In the genomic region with DNA sequence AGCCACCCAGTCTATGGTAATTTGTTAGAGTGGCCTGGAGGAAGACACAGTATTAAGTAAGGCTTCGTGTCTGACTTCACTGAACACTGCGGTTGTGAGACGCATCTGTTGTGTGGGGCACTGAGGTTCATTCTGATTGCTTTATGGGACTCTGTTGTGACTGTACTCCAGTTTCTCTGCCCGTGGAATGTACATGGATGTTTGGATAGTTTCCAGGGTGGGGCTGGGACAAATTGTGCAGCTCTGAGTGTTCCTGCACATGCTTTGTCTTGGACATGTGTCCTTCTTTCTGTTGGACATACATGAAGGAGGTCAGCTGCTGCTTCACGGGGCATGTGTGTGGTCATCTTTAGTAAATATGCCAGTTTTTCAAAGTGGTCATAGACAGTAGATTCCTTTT, we compare ENCODE assay signal across 14 cellular contexts. TPM values are rescaled to one million over a fixed set of nuclear protein-coding genes. Genes with fewer than 3 reads are reported as not detected.
DNase-seq lines count a peak whose midpoint lies in the region; ATAC-seq and TF ChIP-seq lines count a peak whose summit lies in the region.
"Had no signal": no experiment of that assay in that cellular context is flagged by ENCODE, and none has a peak within 500 bp of the region (broad histone marks: within the 10 kb centered on the region; RNA-seq: fewer than 3 reads in every experiment).

No MANE protein-coding gene starts in this region.

- no peak overlapping the region for H3K4me3 Mint-ChIP-seq in activated T-cell treated with anti-CD3 and anti-CD28 coated beads, Interleukin-2, amount 50 U/mL, for 24 hours
- H3K4me3 Mint-ChIP-seq: activated CD4-positive, alpha-beta T cell treated with anti-CD3 and anti-CD28 coated beads, Interleukin-2, amount 10 ng/mL, durations not matched to agents 24 days and 14 days; central memory CD8-positive, alpha-beta T cell had no signal

- H3K4me1 Mint-ChIP-seq in activated T-cell treated with anti-CD3 and anti-CD28 coated beads, Interleukin-2, amount 50 U/mL, for 24 hours (ENCODE audit: low read depth): peaks cover 77% of the 10 kb centered on the region

- no peaks in the 10 kb centered on the region for H3F3A ChIP-seq in smooth muscle cell (ENCODE audit: low read depth)

- H3K79me2 ChIP-seq in smooth muscle cell (ENCODE audit: low read depth): no peaks in the 10 kb centered on the region

- TF ChIP-seq CTCF in Peyer's patch (IDR thresholded peaks at IDR 0.05) (no peak), foreskin fibroblast (IDR thresholded peaks at IDR 0.05; ENCODE audit: low read depth, low read length) (no peak), smooth muscle cell (IDR thresholded peaks at IDR 0.05; ENCODE audit: borderline replicate concordance, insufficient read depth, poor library complexity, severe bottlenecking) (no peak), GM10266 (IDR thresholded peaks at IDR 0.05; ENCODE audit: control insufficient read depth, insufficient read depth, low read depth, missing control alignments) (no peak)

- H3K27me3 Mint-ChIP-seq in activated T-cell treated with anti-CD3 and anti-CD28 coated beads, Interleukin-2, amount 50 U/mL, for 24 hours: no peaks in the 10 kb centered on the region
- H3K27me3 Mint-ChIP-seq: activated CD4-positive, alpha-beta T cell treated with anti-CD3 and anti-CD28 coated beads, Interleukin-2, amount 10 ng/mL, durations not matched to agents 24 days and 14 days; central memory CD8-positive, alpha-beta T cell had no signal

- H3K27ac ChIP-seq in Peyer's patch: peak overlapping the region in 3 of 4 donors; percentile 65 to 76 (median 75)
- H3K27ac ChIP-seq in smooth muscle cell (ENCODE audit: low read depth): no peak overlapping the region
- H3K27ac ChIP-seq: esophagus squamous epithelium, thoracic aorta had no signal

- no peaks in the 10 kb centered on the region for H3K9me3 Mint-ChIP-seq in activated T-cell treated with anti-CD3 and anti-CD28 coated beads, Interleukin-2, amount 50 U/mL, for 24 hours
- H3K9me3 Mint-ChIP-seq: activated CD4-positive, alpha-beta T cell treated with anti-CD3 and anti-CD28 coated beads, Interleukin-2, amount 10 ng/mL, durations not matched to agents 24 days and 14 days; central memory CD8-positive, alpha-beta T cell had no signal

- H4K20me1 ChIP-seq in smooth muscle cell (ENCODE audit: low read depth): peaks cover 7% of the 10 kb centered on the region

- H3K9ac ChIP-seq in smooth muscle cell (ENCODE audit: low read depth): no peak overlapping the region

- H3K36me3 Mint-ChIP-seq in activated T-cell treated with anti-CD3 and anti-CD28 coated beads, Interleukin-2, amount 50 U/mL, for 24 hours (ENCODE audit: low read depth): no peaks in the 10 kb centered on the region

- H3K36me3 ChIP-seq in Peyer's patch: no peaks in the 10 kb centered on the region
- H3K36me3 ChIP-seq in smooth muscle cell (ENCODE audit: low read depth): no peaks in the 10 kb centered on the region
- H3K36me3 ChIP-seq: esophagus squamous epithelium, thoracic aorta had no signal

- H3K4me1 ChIP-seq in Peyer's patch: peaks cover 0 to 63% (median 14%) of the 10 kb centered on the region in 4 donors
- no peaks in the 10 kb centered on the region for H3K4me1 ChIP-seq in smooth muscle cell (ENCODE audit: low read depth)

- H3K9me3 ChIP-seq in Peyer's patch (no peaks in the 10 kb centered on the region), smooth muscle cell (replicated peaks; ENCODE audit: low read depth) (no peaks in the 10 kb centered on the region)
- H3K9me3 ChIP-seq: esophagus squamous epithelium, thoracic aorta had no signal

- peak overlapping the region; percentile 50 for H3K4me2 ChIP-seq in smooth muscle cell

- no peak for DNase-seq in activated T-cell treated with anti-CD3 and anti-CD28 coated beads, Interleukin-2, amount 50 U/mL, for 24 hours
- DNase-seq in activated T-cell treated with anti-CD3 and anti-CD28 coated beads, Interleukin-2, amount 50 U/mL, for 1 hour: no peak
- DNase-seq in Peyer's patch (peak in 2 of 3 donors; percentile 74 to 84), foreskin fibroblast (peak; percentile 60 to 83), smooth muscle cell (lab: John Stamatoyannopoulos, UW; ENCODE audit: unreplicated experiment) (no peak), GM10266 (ENCODE audit: extremely low spot score) (no peak), Kasumi-1 (lab: John Stamatoyannopoulos, UW) (no peak)
- DNase-seq: activated CD4-positive, alpha-beta T cell treated with anti-CD3 and anti-CD28 coated beads, Interleukin-2, amount 10 ng/mL, durations not matched to agents 24 days and 14 days; activated gamma-delta T cell; esophagus squamous epithelium; NCI-H187 had no signal

- peak overlapping the region; percentile 73 for H3K27ac Mint-ChIP-seq in activated T-cell treated with anti-CD3 and anti-CD28 coated beads, Interleukin-2, amount 50 U/mL, for 24 hours
- H3K27ac Mint-ChIP-seq: activated CD4-positive, alpha-beta T cell treated with anti-CD3 and anti-CD28 coated beads, Interleukin-2, amount 10 ng/mL, durations not matched to agents 24 days and 14 days had no signal

- peak in 1 of 2 donors; percentile 65 for TF ChIP-seq POLR2A in Peyer's patch (IDR thresholded peaks at IDR 0.05)

- 73% methylated on average over 5 of the region's 5 CpGs for WGBS in smooth muscle cell (ENCODE audit: low lambda C conversion rate)

- no peak overlapping the region for H3K4me3 ChIP-seq in Peyer's patch
- H3K4me3 ChIP-seq in foreskin fibroblast (ENCODE audit: low read depth in 1 of 2, low read length in 2 of 2): no peak overlapping the region
- H3K4me3 ChIP-seq in smooth muscle cell: no peak overlapping the region
- H3K4me3 ChIP-seq: esophagus squamous epithelium, thoracic aorta had no signal

- ATAC-seq in GM21825 (IDR thresholded peaks at IDR 0.05; ENCODE audit: unreplicated experiment): no peak

- no peaks in the 10 kb centered on the region for H3K27me3 ChIP-seq in Peyer's patch
- H3K27me3 ChIP-seq in smooth muscle cell (ENCODE audit: low read depth): no peaks in the 10 kb centered on the region
- H3K27me3 ChIP-seq: esophagus squamous epithelium had no signal

- no peak overlapping the region for H2AFZ ChIP-seq in smooth muscle cell (ENCODE audit: low read depth)

RNA-seq across cellular contexts. Expression of a gene that starts 58.5 kb away (rescaled TPM):
- total RNA-seq in Peyer's patch: 10 to 100 TPM; 31.5 to 91.6 (median 55.6) TPM
- total RNA-seq in smooth muscle cell: 27.6 and 34.7 TPM in 2 replicates
- 22.4 and 32.9 TPM in 2 replicates for polyA plus RNA-seq in smooth muscle cell

Comparison
In these comparisons a context has a peak if more than half of its experiments do, and no peak if none do; other contexts are left out.
1. DNase-seq: peak in Peyer's patch (2 of 3) and foreskin fibroblast (2 of 2); none in activated T-cell treated with anti-CD3 and anti-CD28 coated beads, Interleukin-2, amount 50 U/mL, for 24 hours (single experiment), activated T-cell treated with anti-CD3 and anti-CD28 coated beads, Interleukin-2, amount 50 U/mL, for 1 hour (single experiment), smooth muscle cell (single experiment), GM10266 (single experiment) and Kasumi-1 (0 of 2).